In the genomic region with DNA sequence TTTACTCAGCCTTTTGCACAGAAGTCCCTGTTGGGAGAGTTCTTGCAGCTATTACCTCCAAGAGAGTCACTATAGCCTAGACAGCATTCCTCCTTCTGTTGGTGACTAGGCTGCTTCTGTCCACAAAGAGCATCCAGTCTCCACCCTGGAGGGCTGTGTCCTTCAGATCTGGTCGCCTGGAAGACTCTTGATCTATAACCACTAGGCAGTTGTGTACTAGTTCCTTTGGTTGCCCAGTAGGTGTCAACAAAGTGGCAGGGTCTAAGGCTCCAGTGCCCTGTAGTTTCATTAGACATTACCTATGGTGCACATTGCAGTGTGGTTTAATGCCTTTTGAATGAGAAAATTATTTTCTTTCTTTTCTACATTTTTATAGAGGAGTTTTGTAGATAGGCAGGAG, we compare ENCODE assay signal across 12 cellular contexts. TPM values are rescaled to one million over a fixed set of nuclear protein-coding genes. Genes with fewer than 3 reads are reported as not detected.
DNase-seq lines count a peak whose midpoint lies in the region; ATAC-seq and TF ChIP-seq lines count a peak whose summit lies in the region.
"Had no signal": no experiment of that assay in that cellular context is flagged by ENCODE, and none has a peak within 500 bp of the region (broad histone marks: within the 10 kb centered on the region; RNA-seq: fewer than 3 reads in every experiment).

No MANE protein-coding gene starts in this region.

- H3K4me1 ChIP-seq in heart right ventricle (peaks cover 0 to 30% (median 15%) of the 10 kb centered on the region in 9 donors), PC-9 (replicated peaks; ENCODE audit: insufficient read depth) (peaks cover 75% of the 10 kb centered on the region), upper lobe of right lung (peaks cover 16% of the 10 kb centered on the region)

- WGBS in heart right ventricle, 2 donors = 58 to 71% methylated on average over 1 of the region's 1 CpG

- H3K9me2 ChIP-seq in PC-9 (ENCODE audit: insufficient read depth) = no peaks in the 10 kb centered on the region; the same call in 1 of the 2 replicates

- no peak overlapping the region for H3K27ac ChIP-seq in heart right ventricle
- peak overlapping the region; percentile 100 for H3K27ac ChIP-seq in PC-9
- H3K27ac ChIP-seq in upper lobe of right lung = no peak overlapping the region
- H3K27ac ChIP-seq: coronary artery had no signal

- CTCF ChIA-PET in PC-9 (lab: Charles Lee) = no interaction called here

- H3K36me3 ChIP-seq in heart right ventricle (no peaks in the 10 kb centered on the region), PC-9 (ENCODE audit: low read depth) (peaks cover 5% of the 10 kb centered on the region; the same call in 1 of the 2 replicates), upper lobe of right lung (no peaks in the 10 kb centered on the region)

- DNase-seq in heart right ventricle (no peak), Right ventricle myocardium superior (no peak), PC-9 (peak in 1 of 2 experiments; percentile 38), fibroblast of villous mesenchyme (ENCODE audit: low read depth) (no peak), upper lobe of right lung (no peak), NCI-H1417 (lab: John Stamatoyannopoulos, UW) (no peak), cerebellum (ENCODE audit: low spot score) (no peak), NCI-H187 (lab: John Stamatoyannopoulos, UW) (no peak)
- DNase-seq: CD8-positive, alpha-beta T cell; NCI-H187 treated with DMSO at 0.1 percent for 48 hours; posterior cingulate gyrus had no signal

- no peak overlapping the region for H2AFZ ChIP-seq in PC-9

- H3K9me3 ChIP-seq in heart right ventricle (no peaks in the 10 kb centered on the region), PC-9 (ENCODE audit: insufficient read depth, low read depth) (peaks cover 3% of the 10 kb centered on the region; the same call in 1 of the 2 replicates), upper lobe of right lung (no peaks in the 10 kb centered on the region)

- peaks cover 37% of the 10 kb centered on the region for H3F3A ChIP-seq in PC-9 (ENCODE audit: insufficient read depth, low read depth)

- no TSS peak for BruUV-seq in PC-9 (replicated peaks; lab: Mats Ljungman, UMichigan)

- H3K4me3 ChIP-seq in heart right ventricle = no peak overlapping the region
- H3K4me3 ChIP-seq in PC-9 = peak overlapping the region; percentile 49
- no peak overlapping the region for H3K4me3 ChIP-seq in fibroblast of villous mesenchyme (ENCODE audit: low read depth, low read length)
- no peak overlapping the region for H3K4me3 ChIP-seq in upper lobe of right lung
- H3K4me3 ChIP-seq: coronary artery had no signal

- POLR2A ChIA-PET in PC-9 (lab: Charles Lee; ENCODE audit: unreplicated experiment) = interaction anchor here (0.6 kb wide), 2 partner anchors 33 to 84 kb away, joined by 3 to 7 read pairs; no protein-coding TSS in a partner anchor

- peaks cover 67% of the 10 kb centered on the region for H3K79me2 ChIP-seq in PC-9 (ENCODE audit: low read depth)

- H3K27me3 ChIP-seq in heart right ventricle (no peaks in the 10 kb centered on the region), PC-9 (ENCODE audit: insufficient read depth, low read depth) (no peaks in the 10 kb centered on the region), upper lobe of right lung (no peaks in the 10 kb centered on the region)

- H4K20me1 ChIP-seq in PC-9 (ENCODE audit: insufficient read depth) = no peaks in the 10 kb centered on the region

- peak overlapping the region; percentile 73 for H3K4me2 ChIP-seq in PC-9

- TF ChIP-seq CTCF in heart right ventricle (IDR thresholded peaks at IDR 0.05) (peak in 6 of 9 donors; percentile 6 to 42 (median 18)), PC-9 (conservative IDR thresholded peaks at IDR 0.05) (peak; percentile 21; the same call in 1 of the 2 replicates), fibroblast of villous mesenchyme (IDR thresholded peaks at IDR 0.05; ENCODE audit: insufficient read depth, low read depth, low read length) (peak; percentile 21), upper lobe of right lung (IDR thresholded peaks at IDR 0.05) (peak; percentile 21)

- intact Hi-C loops in heart right ventricle (cut with DNase I) (loop anchor here in 8 of 10 donors (5.0 to 10.0 kb wide), 5 partner anchors 60 to 270 kb away; a partner anchor contains a TSS), Right ventricle myocardium superior (cut with DNase I) (loop anchor here (10.0 kb wide), 1 partner anchor 80 kb away; a partner anchor contains a TSS), PC-9 (cut with micrococcal nuclease; ENCODE audit: unreplicated experiment) (loop anchor here (2.0 to 10.0 kb wide), 3 partner anchors 268 to 420 kb away; no protein-coding TSS in a partner anchor), upper lobe of right lung (cut with DNase I) (no loop called here)

- ATAC-seq in heart right ventricle (no peak), Right ventricle myocardium superior (ENCODE audit: poor library complexity) (no peak), upper lobe of right lung (peak; percentile 74)
- ATAC-seq: CD8-positive, alpha-beta T cell had no signal

RNA-seq across cellular contexts. Expression of a gene that starts 11.3 kb away (rescaled TPM):
- total RNA-seq in heart right ventricle (10 to 100 TPM in 8 of 10 donors, 1 to 10 TPM in 2; 4.5 to 44.4 (median 20.5) TPM), Right ventricle myocardium superior (25.5 TPM), PC-9 (2021) (1,997 and 2,032 TPM in 2 replicates), fibroblast of villous mesenchyme (1.6 and 5.2 TPM in 2 replicates), upper lobe of right lung (22.5 TPM), cerebellum (12.5 TPM)
- 10 to 100 TPM; 13.4 to 25.8 TPM for polyA plus RNA-seq in heart right ventricle
- total RNA-seq: CD8-positive, alpha-beta T cell had no signal

RNA-seq across cellular contexts. Expression of a gene that starts 51.7 kb away (rescaled TPM):
- total RNA-seq in heart right ventricle (10 to 100 TPM in 8 of 10 donors, 1 to 10 TPM in 2; 6.6 to 35.2 (median 13.4) TPM), Right ventricle myocardium superior (31.4 TPM), PC-9 (2021) (1,253 and 1,313 TPM in 2 replicates), fibroblast of villous mesenchyme (6.0 and 8.4 TPM in 2 replicates), upper lobe of right lung (42.0 TPM), cerebellum (22.4 TPM)
- polyA plus RNA-seq in heart right ventricle = 100 to 1,000 TPM in 1 of 2 donors, 10 to 100 TPM in 1; 23.7 to 131 TPM

Comparison
In these comparisons a context has a peak if more than half of its experiments do, and no peak if none do; other contexts are left out.
1. RNA of a gene that starts 11.3 kb away (total RNA-seq): 1,997 to 2,032 TPM in PC-9; 25.5 TPM in Right ventricle myocardium superior (single experiment), 22.5 TPM in upper lobe of right lung (single experiment), 4.5 to 44.4 TPM in heart right ventricle, 12.5 TPM in cerebellum (single experiment) and 1.6 to 5.2 TPM in fibroblast of villous mesenchyme; every median in the first group is over 10 times any median in the second.
2. RNA of a gene that starts 51.7 kb away (total RNA-seq): 1,253 to 1,313 TPM in PC-9; 42.0 TPM in upper lobe of right lung (single experiment), 31.4 TPM in Right ventricle myocardium superior (single experiment), 22.4 TPM in cerebellum (single experiment), 6.6 to 35.2 TPM in heart right ventricle and 6.0 to 8.4 TPM in fibroblast of villous mesenchyme; every median in the first group is over 10 times any median in the second.
3. Peak in every context shown above with its lines, with median percentiles within 50 percentile points of each other: CTCF ChIP-seq.